Comparison of ENCODE assay signal across 1 cellular context in the genomic region with DNA sequence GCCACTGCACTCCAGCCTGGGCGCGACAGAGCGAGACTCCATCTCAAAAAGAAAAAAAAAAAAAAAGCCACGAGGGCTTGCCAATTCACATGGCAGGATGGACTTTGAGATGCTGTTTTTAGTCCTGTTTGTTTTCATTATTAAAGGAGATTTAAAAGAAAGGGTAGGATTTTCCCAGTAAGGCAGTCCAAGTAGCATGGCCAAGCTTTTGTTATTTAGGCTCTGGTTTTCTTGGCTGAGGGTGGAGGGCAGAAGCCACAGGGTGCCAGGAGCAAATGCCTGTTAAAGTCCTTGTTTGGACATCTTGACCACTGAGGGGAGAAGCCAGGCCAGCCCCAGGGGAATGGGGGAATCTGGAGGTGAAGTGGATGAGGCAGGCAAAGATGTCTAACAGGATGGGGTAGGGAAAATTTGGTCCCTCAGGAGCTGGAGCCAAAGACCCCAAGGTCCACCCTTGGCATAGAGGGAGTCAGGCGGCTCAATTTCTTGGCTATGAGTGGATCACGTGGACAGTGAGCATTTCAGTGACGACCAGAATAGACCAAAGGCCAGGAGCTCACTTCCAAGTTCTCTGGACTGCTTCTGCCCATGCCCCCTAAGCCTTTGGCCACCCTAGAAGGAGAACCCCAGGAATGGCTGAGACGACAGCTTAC.
TF ChIP-seq lines count a peak whose summit lies in the region.

No MANE protein-coding gene starts in this region.

TF ChIP-seq in H1, 55 proteins besides CTCF, POLR2A, EP300 and RAD21:
- TF ChIP-seq TAF1 (IDR thresholded peaks at IDR 0.05; ENCODE audit: low read depth, low read length) = no peak
- no peak for TF ChIP-seq RFX5 (IDR thresholded peaks at IDR 0.05; ENCODE audit: borderline replicate concordance, low read depth, low read length)
- TF ChIP-seq BRCA1 (IDR thresholded peaks at IDR 0.05; ENCODE audit: low read depth, low read length) = no peak
- no peak for TF ChIP-seq YY1 (IDR thresholded peaks at IDR 0.05; ENCODE audit: low read depth, low read length)
- TF ChIP-seq SP2 (IDR thresholded peaks at IDR 0.05; ENCODE audit: low read length) = no peak
- no peak for TF ChIP-seq BACH1 (IDR thresholded peaks at IDR 0.05; ENCODE audit: low read length)
- no peak for TF ChIP-seq TAF7 (optimal IDR thresholded peaks at IDR 0.05; ENCODE audit: borderline replicate concordance, low read depth, low read length)
- TF ChIP-seq CHD1 (IDR thresholded peaks at IDR 0.05; ENCODE audit: low read depth, low read length) = no peak
- no peak for TF ChIP-seq GTF2F1 (IDR thresholded peaks at IDR 0.05; ENCODE audit: borderline replicate concordance, low read depth, low read length)
- TF ChIP-seq FOSL1 (IDR thresholded peaks at IDR 0.05; ENCODE audit: insufficient read depth, low read depth, low read length) = no peak
- TF ChIP-seq HDAC2 (IDR thresholded peaks at IDR 0.05; ENCODE audit: borderline replicate concordance in 1 of 2, low read depth in 2 of 2, low read length in 2 of 2) = no peak
- TF ChIP-seq PHF8 (conservative IDR thresholded peaks at IDR 0.05; ENCODE audit: low read depth, low read length) = no peak
- no peak for TF ChIP-seq POLR2AphosphoS5 (IDR thresholded peaks at IDR 0.05; ENCODE audit: low read depth, low read length)
- no peak for TF ChIP-seq CBX8 (IDR thresholded peaks at IDR 0.05; ENCODE audit: borderline replicate concordance, low read depth, low read length)
- TF ChIP-seq CTBP2 (IDR thresholded peaks at IDR 0.05; ENCODE audit: borderline replicate concordance, insufficient read depth, insufficient read length, low read length) = no peak
- no peak for TF ChIP-seq KDM1A (IDR thresholded peaks at IDR 0.05; ENCODE audit: borderline replicate concordance, low read length)
- TF ChIP-seq GABPA (IDR thresholded peaks at IDR 0.05; ENCODE audit: borderline replicate concordance, insufficient read depth, low read length) = no peak
- no peak for TF ChIP-seq JUN (IDR thresholded peaks at IDR 0.05; ENCODE audit: low read depth, low read length)
